ENCODE assay signal across 19 cellular contexts in genomic region chr3:36497234-36497633, GRCh38.
DNase-seq lines count a peak whose midpoint lies in the region; ATAC-seq, FAIRE-seq and TF ChIP-seq lines count a peak whose summit lies in the region.
"Had no signal": no experiment of that assay in that cellular context is flagged by ENCODE, and none has a peak within 500 bp of the region (broad histone marks: within the 10 kb centered on the region; RNA-seq: fewer than 3 reads in every experiment).

No MANE protein-coding gene starts in this region.

- H3K27me3 Mint-ChIP-seq in stimulated activated naive CD8-positive, alpha-beta T cell treated with anti-CD3 and anti-CD28 coated beads, Interleukin-15, Interleukin-2, amounts not matched to agents 100 ng/mL and 50 ng/mL, for 24 hours = no peaks in the 10 kb centered on the region
- no peaks in the 10 kb centered on the region for H3K27me3 Mint-ChIP-seq in dendritic cell treated with granulocyte-macrophage colony-stimulating factor and Interleukin-4, amounts not matched to agents 40 ng/mL and 50 ng/mL, for 4 days
- H3K27me3 Mint-ChIP-seq: B cell had no signal

- peak overlapping the region; percentile 15 for H3K27ac ChIP-seq in osteoblast (ENCODE audit: low read depth, low read length)
- peak overlapping the region; percentile 1 for H3K27ac ChIP-seq in upper lobe of right lung

- H2AFZ ChIP-seq in osteoblast (ENCODE audit: low read length) = no peak overlapping the region

- no peaks in the 10 kb centered on the region for H3K4me1 Mint-ChIP-seq in stimulated activated naive CD8-positive, alpha-beta T cell treated with anti-CD3 and anti-CD28 coated beads, Interleukin-15, Interleukin-2, amounts not matched to agents 100 ng/mL and 50 ng/mL, for 24 hours (ENCODE audit: low read depth)
- H3K4me1 Mint-ChIP-seq in dendritic cell treated with granulocyte-macrophage colony-stimulating factor and Interleukin-4, amounts not matched to agents 40 ng/mL and 50 ng/mL, for 4 days (ENCODE audit: low read depth) = peaks cover 60% of the 10 kb centered on the region
- H3K4me1 Mint-ChIP-seq: B cell had no signal

- no peak for ATAC-seq in stimulated activated naive CD8-positive, alpha-beta T cell treated with anti-CD3 and anti-CD28 coated beads, Interleukin-15, Interleukin-2, amounts not matched to agents 100 U/mL and 50 U/mL, for 24 hours
- no peak for ATAC-seq in upper lobe of right lung
- ATAC-seq: HepG2 had no signal

- no peak for FAIRE-seq in D721Med (lab: Jason Lieb, UNC)
- FAIRE-seq in GM12892 (lab: Jason Lieb, UNC) = no peak
- FAIRE-seq: G401.6, GM12891, H1, HepG2, HTR-8/SVneo had no signal

- peak overlapping the region; percentile 24 for H3K4me2 ChIP-seq in osteoblast (ENCODE audit: insufficient read depth, low read length)

- H3K36me3 ChIP-seq in osteoblast (ENCODE audit: insufficient read depth, low read length) (no peaks in the 10 kb centered on the region), upper lobe of right lung (no peaks in the 10 kb centered on the region)
- H3K36me3 ChIP-seq: HAP-1 had no signal

- no peak for TF ChIP-seq CTCF in osteoblast (IDR thresholded peaks at IDR 0.05; ENCODE audit: extremely low read depth, low read depth, low read length)
- TF ChIP-seq CTCF in upper lobe of right lung (IDR thresholded peaks at IDR 0.05) = no peak
- TF ChIP-seq CTCF in D721Med (IDR thresholded peaks at IDR 0.05; ENCODE audit: insufficient read depth, missing control alignments) = no peak

- no peaks in the 10 kb centered on the region for H3K9me3 ChIP-seq in osteoblast (ENCODE audit: low read depth, low read length)
- H3K9me3 ChIP-seq in upper lobe of right lung = no peaks in the 10 kb centered on the region
- H3K9me3 ChIP-seq: HAP-1 had no signal

- H3K4me3 Mint-ChIP-seq in stimulated activated naive CD8-positive, alpha-beta T cell treated with anti-CD3 and anti-CD28 coated beads, Interleukin-15, Interleukin-2, amounts not matched to agents 100 ng/mL and 50 ng/mL, for 24 hours = no peak overlapping the region
- H3K4me3 Mint-ChIP-seq in dendritic cell treated with granulocyte-macrophage colony-stimulating factor and Interleukin-4, amounts not matched to agents 40 ng/mL and 50 ng/mL, for 4 days = no peak overlapping the region
- H3K4me3 Mint-ChIP-seq: B cell; CD4-positive, alpha-beta T cell had no signal

- no peak for TF ChIP-seq POLR2A in GM12892 (IDR thresholded peaks at IDR 0.05; ENCODE audit: low read depth, low read length)

- intact Hi-C loops in dendritic cell treated with granulocyte-macrophage colony-stimulating factor and Interleukin-4, amounts not matched to agents 40 ng/mL and 50 ng/mL, for 4 days (cut with micrococcal nuclease) = no loop called here
- intact Hi-C loops in upper lobe of right lung (cut with DNase I) = no loop called here

- no peak overlapping the region for H3K4me3 ChIP-seq in osteoblast (ENCODE audit: insufficient read depth, low read length)
- H3K4me3 ChIP-seq in upper lobe of right lung = no peak overlapping the region
- H3K4me3 ChIP-seq: HAP-1 had no signal

- H3K4me1 ChIP-seq in osteoblast (ENCODE audit: insufficient read depth, low read length) (peaks cover 30% of the 10 kb centered on the region), upper lobe of right lung (peaks cover 31% of the 10 kb centered on the region)
- H3K4me1 ChIP-seq: HAP-1 had no signal

- no peaks in the 10 kb centered on the region for H3K79me2 ChIP-seq in osteoblast (ENCODE audit: insufficient read depth, low read length)

- H4K20me1 ChIP-seq in osteoblast (ENCODE audit: insufficient read depth, low read length) = no peaks in the 10 kb centered on the region

- H3K27me3 ChIP-seq in osteoblast (ENCODE audit: insufficient read depth, low read length) (no peaks in the 10 kb centered on the region), upper lobe of right lung (no peaks in the 10 kb centered on the region)

- no peaks in the 10 kb centered on the region for H3K36me3 Mint-ChIP-seq in stimulated activated naive CD8-positive, alpha-beta T cell treated with anti-CD3 and anti-CD28 coated beads, Interleukin-15, Interleukin-2, amounts not matched to agents 100 ng/mL and 50 ng/mL, for 24 hours (ENCODE audit: low read depth)
- peaks cover 67% of the 10 kb centered on the region for H3K36me3 Mint-ChIP-seq in dendritic cell treated with granulocyte-macrophage colony-stimulating factor and Interleukin-4, amounts not matched to agents 40 ng/mL and 50 ng/mL, for 4 days (ENCODE audit: low read depth)

- no peak for DNase-seq in stimulated activated naive CD8-positive, alpha-beta T cell treated with anti-CD3 and anti-CD28 coated beads, Interleukin-15, Interleukin-2, amounts not matched to agents 100 U/mL and 50 U/mL, for 24 hours
- no peak for DNase-seq in osteoblast (ENCODE audit: insufficient read length, low spot score, missing footprints)
- no peak for DNase-seq in upper lobe of right lung
- no peak for DNase-seq in COLO668 (lab: John Stamatoyannopoulos, UW; ENCODE audit: unreplicated experiment)
- no peak for DNase-seq in D721Med (ENCODE audit: insufficient read length, low spot score)
- DNase-seq in GM12892 (ENCODE audit: insufficient read length) = no peak
- DNase-seq: C1 segment of cervical spinal cord; CD4-positive, alpha-beta T cell; DMS153; DMS79 treated with DMSO at 0.1 percent for 48 hours had no signal

- peak overlapping the region; percentile 12 for H3K27ac Mint-ChIP-seq in stimulated activated naive CD8-positive, alpha-beta T cell treated with anti-CD3 and anti-CD28 coated beads, Interleukin-15, Interleukin-2, amounts not matched to agents 100 ng/mL and 50 ng/mL, for 24 hours
- peak overlapping the region; percentile 77 for H3K27ac Mint-ChIP-seq in dendritic cell treated with granulocyte-macrophage colony-stimulating factor and Interleukin-4, amounts not matched to agents 40 ng/mL and 50 ng/mL, for 4 days
- H3K27ac Mint-ChIP-seq: B cell; CD4-positive, alpha-beta T cell had no signal

- H3K9me3 Mint-ChIP-seq in stimulated activated naive CD8-positive, alpha-beta T cell treated with anti-CD3 and anti-CD28 coated beads, Interleukin-15, Interleukin-2, amounts not matched to agents 100 ng/mL and 50 ng/mL, for 24 hours = no peaks in the 10 kb centered on the region
- H3K9me3 Mint-ChIP-seq in dendritic cell treated with granulocyte-macrophage colony-stimulating factor and Interleukin-4, amounts not matched to agents 40 ng/mL and 50 ng/mL, for 4 days = no peaks in the 10 kb centered on the region
- H3K9me3 Mint-ChIP-seq: CD4-positive, alpha-beta T cell had no signal
